ENCODE assay signal across 19 cellular contexts in genomic region chr2:27376151-27376865, GRCh38. TPM values are rescaled to one million over a fixed set of nuclear protein-coding genes. Genes with fewer than 3 reads are reported as not detected.
DNase-seq lines count a peak whose midpoint lies in the region; ATAC-seq, FAIRE-seq and TF ChIP-seq lines count a peak whose summit lies in the region.
"Had no signal": no experiment of that assay in that cellular context is flagged by ENCODE, and none has a peak within 500 bp of the region (broad histone marks: within the 10 kb centered on the region; RNA-seq: fewer than 3 reads in every experiment).

No MANE protein-coding gene starts in this region.

- H4K20me1 ChIP-seq in SK-N-SH (ENCODE audit: insufficient read depth) (peaks cover 4% of the 10 kb centered on the region), K562 (replicated peaks; ENCODE audit: control insufficient read depth, insufficient read depth, low read length) (no peaks in the 10 kb centered on the region), PC-9 (ENCODE audit: insufficient read depth) (peaks cover 12% of the 10 kb centered on the region)

- DNase-seq in SK-N-SH (no peak), K562 (ENCODE audit: extremely low read depth in 1 of 4, low spot score in 3 of 4) (no peak), progenitor cell of endocrine pancreas (ENCODE audit: low spot score, unreplicated experiment) (no peak), PC-9 (no peak)
- DNase-seq: 8988T; activated CD4-positive, CD25-positive, alpha-beta regulatory T cell; activated effector memory CD4-positive, alpha-beta T cell treated with Interleukin-2 at 50 U/mL for 16 hours; HCEC 1CT; left colon; NCI-H1092 treated with DMSO at 0.1 percent for 48 hours; NCI-H510A; SIG-M5 had no signal

- H2AFZ ChIP-seq in SK-N-SH (ENCODE audit: low read depth) (no peak overlapping the region), K562 (ENCODE audit: low read depth, low read length) (no peak overlapping the region), PC-9 (no peak overlapping the region)

- H3K36me3 Mint-ChIP-seq in progenitor cell of endocrine pancreas (ENCODE audit: insufficient read depth), result peaks cover 20% of the 10 kb centered on the region

- ATAC-seq in SK-N-SH treated with all-trans-retinoic acid at 6 μM for 48 hours, result no peak
- no peak for ATAC-seq in K562
- no peak for ATAC-seq in GM18511 (IDR thresholded peaks at IDR 0.05; ENCODE audit: unreplicated experiment)
- ATAC-seq: left colon had no signal

- no peak for TF ChIP-seq EP300 in SK-N-SH (IDR thresholded peaks at IDR 0.05; ENCODE audit: borderline replicate concordance in 1 of 2, low read depth in 1 of 2, low read length in 1 of 2)
- no peak for TF ChIP-seq EP300 in K562 (IDR thresholded peaks at IDR 0.05; ENCODE audit: low read length)

- H3K27me3 Mint-ChIP-seq in progenitor cell of endocrine pancreas, result no peaks in the 10 kb centered on the region
- H3K27me3 Mint-ChIP-seq: B cell had no signal

- TF ChIP-seq CTCF in SK-N-SH (IDR thresholded peaks at IDR 0.05), result no peak
- no peak for TF ChIP-seq CTCF in K562 (IDR thresholded peaks at IDR 0.05 in 2 of 3, conservative IDR thresholded peaks at IDR 0.05 in 1 of 3; ENCODE audit: insufficient read depth in 2 of 3, low read depth in 1 of 3, low read length in 3 of 3)
- no peak for TF ChIP-seq CTCF in progenitor cell of endocrine pancreas (IDR thresholded peaks at IDR 0.05; ENCODE audit: unreplicated experiment)
- no peak for TF ChIP-seq CTCF in PC-9 (conservative IDR thresholded peaks at IDR 0.05)

- H3K27ac Mint-ChIP-seq in progenitor cell of endocrine pancreas, result peak overlapping the region; percentile 45
- H3K27ac Mint-ChIP-seq: B cell, mesothelial cell of epicardium had no signal

- H3K79me2 ChIP-seq in SK-N-SH (ENCODE audit: insufficient read depth) (peaks cover 67% of the 10 kb centered on the region), K562 (ENCODE audit: control insufficient read depth, insufficient read depth, low read length) (peaks cover 38% of the 10 kb centered on the region), PC-9 (ENCODE audit: low read depth) (peaks cover 20% of the 10 kb centered on the region)

- H3K27ac ChIP-seq in SK-N-SH (ENCODE audit: low read depth in 2 of 2, low read length in 1 of 2), result peak overlapping the region in 1 of 2 experiments; percentile 39; a peak in 1 of 4 replicates
- H3K27ac ChIP-seq in K562 (ENCODE audit: extremely low read depth, low read depth, low read length), result no peak overlapping the region; the same call in 2 of the 3 replicates
- H3K27ac ChIP-seq in PC-9, result no peak overlapping the region
- H3K27ac ChIP-seq: adrenal gland, esophagus muscularis mucosa, thoracic aorta had no signal

- H3K4me3 Mint-ChIP-seq in progenitor cell of endocrine pancreas (ENCODE audit: low read depth), result no peak overlapping the region
- H3K4me3 Mint-ChIP-seq: B cell, mesothelial cell of epicardium had no signal

- H3K4me3 ChIP-seq in SK-N-SH (ENCODE audit: low read depth in 2 of 2, low read length in 1 of 2), result no peak overlapping the region
- H3K4me3 ChIP-seq in K562, result no peak overlapping the region
- H3K4me3 ChIP-seq in PC-9, result no peak overlapping the region
- H3K4me3 ChIP-seq: adrenal gland, esophagus muscularis mucosa, thoracic aorta had no signal

- no peak for FAIRE-seq in K562 (lab: Jason Lieb, UNC)

- POLR2A ChIA-PET in SK-N-SH (lab: Yijun Ruan, JAX) (interaction anchor here (1.1 to 2.3 kb wide), 3 partner anchors 19 to 52 kb away, joined by 4 to 7 read pairs (median 5); partner anchors contain the start of genes GTF3C2 and NRBP1), K562 (lab: Yijun Ruan, JAX) (interaction anchor here (0.7 kb wide), 2 partner anchors 15 to 185 kb away, joined by 3 read pairs; no protein-coding TSS in a partner anchor), PC-9 (lab: Charles Lee; ENCODE audit: unreplicated experiment) (no interaction called here)

- intact Hi-C loops in K562 (cut with micrococcal nuclease) (no loop called here), PC-9 (cut with micrococcal nuclease; ENCODE audit: unreplicated experiment) (no loop called here)

- TF ChIP-seq RAD21 in SK-N-SH (IDR thresholded peaks at IDR 0.05; ENCODE audit: low read length) (no peak), K562 (CRISPR knock-in tag; conservative IDR thresholded peaks at IDR 0.05 in 1 of 2, IDR thresholded peaks at IDR 0.05 in 1 of 2) (no peak)

- no TSS peak for BruUV-seq in K562 (replicated peaks; lab: Mats Ljungman, UMichigan)
- BruUV-seq in PC-9 (replicated peaks; lab: Mats Ljungman, UMichigan), result no TSS peak

- H3K9me3 ChIP-seq in SK-N-SH (no peaks in the 10 kb centered on the region), K562 (replicated peaks; ENCODE audit: control insufficient read depth, insufficient read depth, low read depth, low read length) (no peaks in the 10 kb centered on the region), PC-9 (ENCODE audit: insufficient read depth, low read depth) (no peaks in the 10 kb centered on the region)
- H3K9me3 ChIP-seq: adrenal gland, esophagus muscularis mucosa, thoracic aorta had no signal

- in situ Hi-C loops in K562 (cut with MboI), result no loop called here

- H3K27me3 ChIP-seq in SK-N-SH (ENCODE audit: insufficient read depth) (no peaks in the 10 kb centered on the region), K562 (ENCODE audit: control insufficient read depth in 2 of 2, insufficient read depth in 2 of 2, low read length in 2 of 2) (no peaks in the 10 kb centered on the region), PC-9 (ENCODE audit: insufficient read depth, low read depth) (no peaks in the 10 kb centered on the region)
- H3K27me3 ChIP-seq: adrenal gland, esophagus muscularis mucosa had no signal

- H3K9me2 ChIP-seq in SK-N-SH (no peaks in the 10 kb centered on the region), PC-9 (ENCODE audit: insufficient read depth) (no peaks in the 10 kb centered on the region)

- TF ChIP-seq POLR2A in K562 (conservative IDR thresholded peaks at IDR 0.05), result no peak

- peaks cover 28% of the 10 kb centered on the region for H3K4me1 Mint-ChIP-seq in progenitor cell of endocrine pancreas (ENCODE audit: low read depth)

- no peaks in the 10 kb centered on the region for H3K9me1 ChIP-seq in K562 (ENCODE audit: control insufficient read depth, insufficient read depth, low read length)

- WGBS in SK-N-SH (ENCODE audit: low lambda C conversion rate), result 88% methylated on average over 15 of the region's 16 CpGs
- 92% methylated on average over 16 of the region's 16 CpGs for WGBS in K562 (ENCODE audit: insufficient coverage, low coverage, missing lambda C conversion rate)

- no peak overlapping the region for H3K9ac ChIP-seq in SK-N-SH
- 0 out of 4 replicates have a peak overlapping the region, but pooled peaks of 1 of the 2 experiments have one; percentile 40 for H3K9ac ChIP-seq in K562 (ENCODE audit: insufficient read depth in 1 of 2, low read depth in 2 of 2, low read length in 2 of 2)

- CTCF ChIA-PET in SK-N-SH (lab: Yijun Ruan, JAX) (interaction anchor here (1.1 to 5.7 kb wide), 2 partner anchors 32 to 289 kb away, joined by 3 to 28 read pairs; partner anchors contain the start of gene PPM1G), K562 (lab: Yijun Ruan, JAX; ENCODE audit: low intra/inter-chr PET ratio) (no interaction called here), PC-9 (lab: Charles Lee) (no interaction called here)

- H3K4me1 ChIP-seq in SK-N-SH (ENCODE audit: control insufficient read depth in 1 of 2, insufficient read depth in 2 of 2, low read depth in 1 of 2, low read length in 1 of 2) (peaks cover 25 to 58% of the 10 kb centered on the region in 2 experiments; a peak in 3 of 4 replicates), K562 (replicated peaks in 1 of 2; ENCODE audit: control insufficient read depth in 2 of 2, insufficient read depth in 2 of 2, low read length in 2 of 2) (peaks cover 15 to 43% of the 10 kb centered on the region in 2 experiments), PC-9 (replicated peaks; ENCODE audit: insufficient read depth) (peaks cover 17% of the 10 kb centered on the region)

- H3K36me3 ChIP-seq in SK-N-SH (replicated peaks in 1 of 2; ENCODE audit: control insufficient read depth in 1 of 2, insufficient read depth in 2 of 2, low read length in 1 of 2) (peaks cover 45 to 75% of the 10 kb centered on the region in 2 experiments), K562 (ENCODE audit: control insufficient read depth, insufficient read depth, low read length) (peaks cover 77% of the 10 kb centered on the region), PC-9 (ENCODE audit: low read depth) (0 out of 2 replicates have a peak, but pooled peaks cover 16% of the 10 kb centered on the region)

- H3K9me3 Mint-ChIP-seq in progenitor cell of endocrine pancreas (ENCODE audit: low read depth), result no peaks in the 10 kb centered on the region
- H3K9me3 Mint-ChIP-seq: mesothelial cell of epicardium had no signal

- H3F3A ChIP-seq in SK-N-SH (replicated peaks; ENCODE audit: insufficient read depth) (peaks cover 14% of the 10 kb centered on the region), PC-9 (ENCODE audit: insufficient read depth, low read depth) (peaks cover 42% of the 10 kb centered on the region)

- H3K4me2 ChIP-seq in SK-N-SH (no peak overlapping the region), K562 (ENCODE audit: insufficient read depth, low read length) (no peak overlapping the region), PC-9 (no peak overlapping the region)

RNA-seq across cellular contexts. Expression of gene ZNF513, which starts 4.2 kb away (rescaled TPM):
- polyA plus RNA-seq in SK-N-SH (2012; rRNA removed) (53.8 and 63.7 TPM in 2 replicates), K562 (2011; rRNA removed) (4.4 and 6.6 TPM in 2 replicates), K562 (2014; fragmentation: Illumina TruSeq; extraction: Trizol) (4.1 and 7.4 TPM in 2 replicates), K562 (2014; fragmentation: Nextera tagmentation; extraction: Ambion mirVana) (under 1 TPM; 0.04 to 0.15 TPM), K562 (2014; rRNA removed) (9.7 and 13.6 TPM in 2 replicates)
- polyA plus RNA-seq in SK-N-SH (2012; cell fraction: cytosol; rRNA removed), result 24.6 and 31.8 TPM in 2 replicates
- 195 and 213 TPM in 2 replicates for polyA plus RNA-seq in SK-N-SH (2012; cell fraction: nucleus; rRNA removed)
- total RNA-seq in K562 (2011; cell fraction: chromatin; rRNA removed; ENCODE audit: low replicate concordance), result 4.9 and 15.7 TPM in 2 replicates
- 17.0 and 17.3 TPM in 2 replicates for total RNA-seq in K562 (2011; cell fraction: nucleolus; rRNA removed)
- 7.1 and 8.9 TPM in 2 replicates for total RNA-seq in K562 (2011; cell fraction: nucleoplasm; rRNA removed)
- total RNA-seq in K562 (2014; rRNA removed) (6.7 and 8.0 TPM in 2 replicates), K562 (2014; rRNA removed; fragmentation: Illumina TruSeq; extraction: Trizol) (1.9 and 2.5 TPM in 2 replicates), K562 (2015; rRNA removed; fragmentation: Illumina TruSeq; extraction: Trizol) (7.1 TPM in 2 replicates), K562 (2021) (8.5 and 9.9 TPM in 2 replicates), progenitor cell of endocrine pancreas (34.4 and 35.0 TPM in 2 replicates), PC-9 (2021) (4.1 and 4.5 TPM in 2 replicates)
- polyA plus RNA-seq in K562 (2011; cell fraction: cytosol; rRNA removed), result 10.0 and 15.4 TPM in 2 replicates
- 19.1 and 33.8 TPM in 2 replicates for polyA plus RNA-seq in K562 (2011; cell fraction: nucleus; rRNA removed)
- polyA plus RNA-seq in K562 (2012), result 7.6 and 12.8 TPM in 2 replicates
- 1.9 and 2.3 TPM in 2 replicates for polyA minus RNA-seq in K562 (2011; rRNA and poly(A)+ RNA removed)
- polyA minus RNA-seq in K562 (2011; cell fraction: cytosol; rRNA and poly(A)+ RNA removed), result 2.7 and 4.6 TPM in 2 replicates
- 9.6 and 10.2 TPM in 2 replicates for polyA minus RNA-seq in K562 (2011; cell fraction: nucleus; rRNA and poly(A)+ RNA removed)

RNA-seq across cellular contexts. Expression of gene SNX17, which starts 5.9 kb away (rescaled TPM):
- polyA plus RNA-seq in SK-N-SH (2012; rRNA removed), result 128 and 145 TPM in 2 replicates
- 103 and 135 TPM in 2 replicates for polyA plus RNA-seq in SK-N-SH (2012; cell fraction: cytosol; rRNA removed)
- 150 and 153 TPM in 2 replicates for polyA plus RNA-seq in SK-N-SH (2012; cell fraction: nucleus; rRNA removed)
- 127 and 249 TPM in 2 replicates for total RNA-seq in K562 (2011; cell fraction: chromatin; rRNA removed; ENCODE audit: low replicate concordance)
- total RNA-seq in K562 (2011; cell fraction: nucleolus; rRNA removed), result 127 and 149 TPM in 2 replicates
- total RNA-seq in K562 (2011; cell fraction: nucleoplasm; rRNA removed), result 132 and 134 TPM in 2 replicates
- 61.7 and 80.4 TPM in 2 replicates for total RNA-seq in K562 (2014; rRNA removed)
- 44.1 and 45.3 TPM in 2 replicates for total RNA-seq in K562 (2014; rRNA removed; fragmentation: Illumina TruSeq; extraction: Trizol)
- total RNA-seq in K562 (2015; rRNA removed; fragmentation: Illumina TruSeq; extraction: Trizol), result 53.2 and 54.6 TPM in 2 replicates
- 72.5 and 75.7 TPM in 2 replicates for total RNA-seq in K562 (2021)
- polyA plus RNA-seq in K562 (2011; rRNA removed), result 45.8 and 57.3 TPM in 2 replicates
- polyA plus RNA-seq in K562 (2011; cell fraction: cytosol; rRNA removed), result 65.9 and 86.7 TPM in 2 replicates
- 129 and 142 TPM in 2 replicates for polyA plus RNA-seq in K562 (2011; cell fraction: nucleus; rRNA removed)
- 64.3 and 80.0 TPM in 2 replicates for polyA plus RNA-seq in K562 (2012)
- polyA plus RNA-seq in K562 (2014; fragmentation: Illumina TruSeq; extraction: Trizol), result 44.2 and 57.6 TPM in 2 replicates
- polyA plus RNA-seq in K562 (2014; fragmentation: Nextera tagmentation; extraction: Ambion mirVana), result 1 to 10 TPM; 3.0 to 7.5 TPM
- 58.7 and 60.2 TPM in 2 replicates for polyA plus RNA-seq in K562 (2014; rRNA removed)
- 62.0 and 62.2 TPM in 2 replicates for polyA minus RNA-seq in K562 (2011; rRNA and poly(A)+ RNA removed)
- 33.1 and 37.9 TPM in 2 replicates for polyA minus RNA-seq in K562 (2011; cell fraction: cytosol; rRNA and poly(A)+ RNA removed)
- 67.2 and 89.5 TPM in 2 replicates for polyA minus RNA-seq in K562 (2011; cell fraction: nucleus; rRNA and poly(A)+ RNA removed)
- 81.2 and 89.3 TPM in 2 replicates for total RNA-seq in progenitor cell of endocrine pancreas
- 60.6 and 73.7 TPM in 2 replicates for total RNA-seq in PC-9 (2021)

RNA-seq across cellular contexts. Expression of gene EIF2B4, which starts 6.2 kb away (rescaled TPM):
- polyA plus RNA-seq in SK-N-SH (2012; rRNA removed), result 51.7 and 56.0 TPM in 2 replicates
- 29.4 and 37.1 TPM in 2 replicates for polyA plus RNA-seq in SK-N-SH (2012; cell fraction: cytosol; rRNA removed)
- polyA plus RNA-seq in SK-N-SH (2012; cell fraction: nucleus; rRNA removed), result 160 and 163 TPM in 2 replicates
- total RNA-seq in K562 (2011; cell fraction: chromatin; rRNA removed; ENCODE audit: low replicate concordance), result 108 and 141 TPM in 2 replicates
- 58.2 and 64.9 TPM in 2 replicates for total RNA-seq in K562 (2011; cell fraction: nucleolus; rRNA removed)
- 81.0 and 82.5 TPM in 2 replicates for total RNA-seq in K562 (2011; cell fraction: nucleoplasm; rRNA removed)
- 63.6 and 66.0 TPM in 2 replicates for total RNA-seq in K562 (2014; rRNA removed)
- 43.3 and 45.4 TPM in 2 replicates for total RNA-seq in K562 (2014; rRNA removed; fragmentation: Illumina TruSeq; extraction: Trizol)
- 45.3 and 46.8 TPM in 2 replicates for total RNA-seq in K562 (2015; rRNA removed; fragmentation: Illumina TruSeq; extraction: Trizol)
- total RNA-seq in K562 (2021), result 57.0 and 66.6 TPM in 2 replicates
- 53.1 and 64.8 TPM in 2 replicates for polyA plus RNA-seq in K562 (2011; rRNA removed)
- polyA plus RNA-seq in K562 (2011; cell fraction: cytosol; rRNA removed), result 57.9 and 64.5 TPM in 2 replicates
- polyA plus RNA-seq in K562 (2011; cell fraction: nucleus; rRNA removed), result 175 and 198 TPM in 2 replicates
- 64.3 and 82.9 TPM in 2 replicates for polyA plus RNA-seq in K562 (2012)
- 68.0 and 80.3 TPM in 2 replicates for polyA plus RNA-seq in K562 (2014; fragmentation: Illumina TruSeq; extraction: Trizol)
- polyA plus RNA-seq in K562 (2014; fragmentation: Nextera tagmentation; extraction: Ambion mirVana), result 10 to 100 TPM; 29.7 to 48.6 TPM
- polyA plus RNA-seq in K562 (2014; rRNA removed), result 58.9 and 60.8 TPM in 2 replicates
- 68.8 and 94.7 TPM in 2 replicates for polyA minus RNA-seq in K562 (2011; rRNA and poly(A)+ RNA removed)
- polyA minus RNA-seq in K562 (2011; cell fraction: cytosol; rRNA and poly(A)+ RNA removed), result 19.7 and 35.4 TPM in 2 replicates
- 24.2 and 39.8 TPM in 2 replicates for polyA minus RNA-seq in K562 (2011; cell fraction: nucleus; rRNA and poly(A)+ RNA removed)
- total RNA-seq in progenitor cell of endocrine pancreas, result 49.6 and 56.7 TPM in 2 replicates
- 32.9 and 33.1 TPM in 2 replicates for total RNA-seq in PC-9 (2021)

RNA-seq across cellular contexts. Expression of gene GTF3C2, which starts 19.7 kb away (rescaled TPM):
- 65.8 and 76.0 TPM in 2 replicates for polyA plus RNA-seq in SK-N-SH (2012; rRNA removed)
- 44.7 and 53.9 TPM in 2 replicates for polyA plus RNA-seq in SK-N-SH (2012; cell fraction: cytosol; rRNA removed)
- 131 and 185 TPM in 2 replicates for polyA plus RNA-seq in SK-N-SH (2012; cell fraction: nucleus; rRNA removed)
- total RNA-seq in K562 (2011; cell fraction: chromatin; rRNA removed; ENCODE audit: low replicate concordance), result 217 and 308 TPM in 2 replicates
- 145 and 163 TPM in 2 replicates for total RNA-seq in K562 (2011; cell fraction: nucleolus; rRNA removed)
- total RNA-seq in K562 (2011; cell fraction: nucleoplasm; rRNA removed), result 162 and 165 TPM in 2 replicates
- 38.6 and 64.7 TPM in 2 replicates for total RNA-seq in K562 (2014; rRNA removed)
- total RNA-seq in K562 (2014; rRNA removed; fragmentation: Illumina TruSeq; extraction: Trizol), result 49.2 and 51.3 TPM in 2 replicates
- total RNA-seq in K562 (2015; rRNA removed; fragmentation: Illumina TruSeq; extraction: Trizol), result 53.0 and 57.9 TPM in 2 replicates
- 70.0 and 85.2 TPM in 2 replicates for total RNA-seq in K562 (2021)
- polyA plus RNA-seq in K562 (2011; rRNA removed), result 96.6 and 116 TPM in 2 replicates
- polyA plus RNA-seq in K562 (2011; cell fraction: cytosol; rRNA removed), result 91.3 and 92.7 TPM in 2 replicates
- 240 and 356 TPM in 2 replicates for polyA plus RNA-seq in K562 (2011; cell fraction: nucleus; rRNA removed)
- polyA plus RNA-seq in K562 (2012), result 61.2 and 64.8 TPM in 2 replicates
- 84.4 and 96.8 TPM in 2 replicates for polyA plus RNA-seq in K562 (2014; fragmentation: Illumina TruSeq; extraction: Trizol)
- 10 to 100 TPM; 35.5 to 40.2 TPM for polyA plus RNA-seq in K562 (2014; fragmentation: Nextera tagmentation; extraction: Ambion mirVana)
- 62.4 and 65.8 TPM in 2 replicates for polyA plus RNA-seq in K562 (2014; rRNA removed)
- 62.6 and 74.7 TPM in 2 replicates for polyA minus RNA-seq in K562 (2011; rRNA and poly(A)+ RNA removed)
- 33.3 and 43.0 TPM in 2 replicates for polyA minus RNA-seq in K562 (2011; cell fraction: cytosol; rRNA and poly(A)+ RNA removed)
- polyA minus RNA-seq in K562 (2011; cell fraction: nucleus; rRNA and poly(A)+ RNA removed), result 40.9 and 68.3 TPM in 2 replicates
- total RNA-seq in progenitor cell of endocrine pancreas, result 98.0 and 106 TPM in 2 replicates
- total RNA-seq in PC-9 (2021), result 57.5 and 69.8 TPM in 2 replicates

RNA-seq across cellular contexts. Expression of gene PPM1G, which starts 33.1 kb away (rescaled TPM):
- 99.7 and 113 TPM in 2 replicates for polyA plus RNA-seq in SK-N-SH (2012; rRNA removed)
- 118 and 123 TPM in 2 replicates for polyA plus RNA-seq in SK-N-SH (2012; cell fraction: cytosol; rRNA removed)
- polyA plus RNA-seq in SK-N-SH (2012; cell fraction: nucleus; rRNA removed), result 90.9 and 97.1 TPM in 2 replicates
- total RNA-seq in K562 (2011; cell fraction: chromatin; rRNA removed; ENCODE audit: low replicate concordance), result 48.4 and 56.6 TPM in 2 replicates
- 33.4 and 34.7 TPM in 2 replicates for total RNA-seq in K562 (2011; cell fraction: nucleolus; rRNA removed)
- 40.2 and 54.0 TPM in 2 replicates for total RNA-seq in K562 (2011; cell fraction: nucleoplasm; rRNA removed)
- total RNA-seq in K562 (2014; rRNA removed), result 164 and 176 TPM in 2 replicates
- 153 and 155 TPM in 2 replicates for total RNA-seq in K562 (2014; rRNA removed; fragmentation: Illumina TruSeq; extraction: Trizol)
- total RNA-seq in K562 (2015; rRNA removed; fragmentation: Illumina TruSeq; extraction: Trizol), result 183 and 191 TPM in 2 replicates
- total RNA-seq in K562 (2021), result 154 and 173 TPM in 2 replicates
- 77.9 and 86.0 TPM in 2 replicates for polyA plus RNA-seq in K562 (2011; rRNA removed)
- 68.2 and 68.5 TPM in 2 replicates for polyA plus RNA-seq in K562 (2011; cell fraction: cytosol; rRNA removed)
- 59.6 and 69.6 TPM in 2 replicates for polyA plus RNA-seq in K562 (2011; cell fraction: nucleus; rRNA removed)
- 132 and 162 TPM in 2 replicates for polyA plus RNA-seq in K562 (2012)
- polyA plus RNA-seq in K562 (2014; fragmentation: Illumina TruSeq; extraction: Trizol), result 221 and 230 TPM in 2 replicates
- 10 to 100 TPM; 61.7 to 88.8 TPM for polyA plus RNA-seq in K562 (2014; fragmentation: Nextera tagmentation; extraction: Ambion mirVana)
- 116 and 136 TPM in 2 replicates for polyA plus RNA-seq in K562 (2014; rRNA removed)
- 168 and 174 TPM in 2 replicates for polyA minus RNA-seq in K562 (2011; rRNA and poly(A)+ RNA removed)
- polyA minus RNA-seq in K562 (2011; cell fraction: cytosol; rRNA and poly(A)+ RNA removed), result 88.1 and 100 TPM in 2 replicates
- polyA minus RNA-seq in K562 (2011; cell fraction: nucleus; rRNA and poly(A)+ RNA removed), result 14.1 and 18.0 TPM in 2 replicates
- 101 and 105 TPM in 2 replicates for total RNA-seq in progenitor cell of endocrine pancreas
- total RNA-seq in PC-9 (2021), result 114 and 136 TPM in 2 replicates

Comparison
In these comparisons a context has a peak if more than half of its experiments do, and no peak if none do; other contexts are left out.
1. Of the 27 proteins assayed by ChIP-seq in both K562 and SK-N-SH: peak only in K562: none; only in SK-N-SH: JUND; in both: none; in neither: 26.